8 cellular contexts compared by ENCODE assay signal in genomic region chr1:155978325-155978972, GRCh38. TPM values are rescaled to one million over a fixed set of nuclear protein-coding genes. Genes with fewer than 3 reads are reported as not detected.
DNase-seq lines count a peak whose midpoint lies in the region; ATAC-seq lines count a peak whose summit lies in the region.

ARHGEF2 (minus strand) TSS chr1:155978547; CDS start chr1:155978427, 120 bp downstream.

- no peaks in the 10 kb centered on the region for H3K9me3 Mint-ChIP-seq in activated CD8-positive, alpha-beta memory T cell treated with anti-CD3 and anti-CD28 coated beads, Interleukin-2, amount 10 ng/mL, durations not matched to agents 7 days and 5 days (ENCODE audit: low read depth)

- H3K36me3 Mint-ChIP-seq in activated CD8-positive, alpha-beta memory T cell treated with anti-CD3 and anti-CD28 coated beads, Interleukin-2, amount 10 ng/mL, durations not matched to agents 7 days and 5 days = peaks cover 22% of the 10 kb centered on the region

- H3K4me1 Mint-ChIP-seq in activated CD8-positive, alpha-beta memory T cell treated with anti-CD3 and anti-CD28 coated beads, Interleukin-2, amount 10 ng/mL, durations not matched to agents 7 days and 5 days = peaks cover 62% of the 10 kb centered on the region

- H3K36me3 ChIP-seq in NT2/D1 (ENCODE audit: insufficient read depth, insufficient read length, low read length) = peaks cover 15% of the 10 kb centered on the region

- peak within 1 kb of the TSS; percentile 92 for H3K27ac Mint-ChIP-seq in activated CD8-positive, alpha-beta memory T cell treated with anti-CD3 and anti-CD28 coated beads, Interleukin-2, amount 10 ng/mL, durations not matched to agents 7 days and 5 days

- H3K27me3 ChIP-seq in NT2/D1 (ENCODE audit: insufficient read depth, insufficient read length) = no peaks in the 10 kb centered on the region
- no peaks in the 10 kb centered on the region for H3K27me3 ChIP-seq in mononuclear cell (ENCODE audit: insufficient read depth, low read length)

- in situ Hi-C loops in endometrial microvascular endothelial cells (cut with HindIII; ENCODE audit: inconsistent ontology term, low pct_unique_long_range_greater_than_20kb, low sequenced_read_pairs) = no loop called here

- peak within 1 kb of the TSS; percentile 96 for H3K9ac ChIP-seq in NT2/D1 (ENCODE audit: insufficient read length, low read depth)

- DNase-seq in NCI-H2227 (lab: John Stamatoyannopoulos, UW; ENCODE audit: unreplicated experiment) (peak; percentile 55), NCI-H2227 treated with DMSO at 0.1 percent for 48 hours (lab: John Stamatoyannopoulos, UW) (no peak), NT2/D1 (ENCODE audit: low read depth, low spot score) (peak; percentile 91)
- peak; percentile 91 for DNase-seq in activated CD8-positive, alpha-beta memory T cell treated with anti-CD3 and anti-CD28 coated beads, Interleukin-2, amount 10 ng/mL, durations not matched to agents 7 days and 5 days
- DNase-seq in stimulated activated CD8-positive, alpha-beta memory T cell treated with anti-CD3 and anti-CD28 coated beads, Interleukin-2, amount 100 ng/mL, for 1 hour (ENCODE audit: low read depth in 2 of 2) = peak; percentile 57 to 66

- H3K4me1 ChIP-seq in NT2/D1 (ENCODE audit: insufficient read depth, insufficient read length) (peaks cover 46% of the 10 kb centered on the region), mononuclear cell (ENCODE audit: insufficient read depth, low read length) (peaks cover 75% of the 10 kb centered on the region)

- H3K9me3 ChIP-seq in NT2/D1 (ENCODE audit: insufficient read depth, low read length) = no peaks in the 10 kb centered on the region
- H3K9me3 ChIP-seq in mononuclear cell (ENCODE audit: low read depth, low read length) = no peaks in the 10 kb centered on the region

- peak; percentile 41 for ATAC-seq in HG03196 (IDR thresholded peaks at IDR 0.05; ENCODE audit: unreplicated experiment)
- ATAC-seq in activated CD8-positive, alpha-beta memory T cell treated with anti-CD3 and anti-CD28 coated beads, Interleukin-2, amount 10 ng/mL, durations not matched to agents 7 days and 5 days = peak; percentile 80

- peak within 1 kb of the TSS; percentile 87 for H3K4me3 ChIP-seq in NT2/D1 (ENCODE audit: insufficient read length, low read depth)
- peak within 1 kb of the TSS; percentile 89 for H3K4me3 ChIP-seq in mononuclear cell (ENCODE audit: low read length)

- CTCF ChIA-PET in activated CD8-positive, alpha-beta memory T cell treated with anti-CD3 and anti-CD28 coated beads, Interleukin-2, amount 10 ng/mL, durations not matched to agents 7 days and 5 days (lab: Charles Lee) = interaction anchor here (0.8 to 12.2 kb wide), 12 partner anchors 10 to 149 kb away, joined by 3 to 119 read pairs (median 6); partner anchors contain the start of gene KHDC4

- H3K4me3 Mint-ChIP-seq in activated CD8-positive, alpha-beta memory T cell treated with anti-CD3 and anti-CD28 coated beads, Interleukin-2, amount 10 ng/mL, durations not matched to agents 7 days and 5 days = peak within 1 kb of the TSS; percentile 98

- H3K27me3 Mint-ChIP-seq in activated CD8-positive, alpha-beta memory T cell treated with anti-CD3 and anti-CD28 coated beads, Interleukin-2, amount 10 ng/mL, durations not matched to agents 7 days and 5 days = no peaks in the 10 kb centered on the region

RNA-seq across cellular contexts. Expression of gene ARHGEF2, which starts in this region (rescaled TPM):
- total RNA-seq in activated CD8-positive, alpha-beta memory T cell treated with anti-CD3 and anti-CD28 coated beads, Interleukin-2, amount 10 ng/mL, durations not matched to agents 7 days and 5 days = 100 to 1,000 TPM; 159 to 161 TPM
- total RNA-seq in endometrial microvascular endothelial cells (ENCODE audit: inconsistent ontology term) (76.7 TPM), mononuclear cell (149 TPM)
